In genomic region chr13:49893591-49893990, GRCh38 we compare ENCODE assay signal across 24 cellular contexts.
"Had no signal": no experiment of that assay in that cellular context is flagged by ENCODE, and none has a peak within 500 bp of the region (broad histone marks: within the 10 kb centered on the region; RNA-seq: fewer than 3 reads in every experiment).

No MANE protein-coding gene starts in this region.

- H3K9me3 ChIP-seq: lower lobe of right lung, pancreas, prostate gland, sigmoid colon, thoracic aorta, tibial artery, uterus had no signal

- H3K4me1 ChIP-seq: lower lobe of right lung, pancreas, prostate gland, sigmoid colon, spleen, suprapubic skin, tibial artery, uterus had no signal

- H3K27ac ChIP-seq: lower lobe of right lung, pancreas, prostate gland, sigmoid colon, spleen, suprapubic skin, thoracic aorta, tibial artery, uterus had no signal

- H3K27me3 ChIP-seq: pancreas, sigmoid colon, spleen, suprapubic skin, tibial artery, uterus had no signal

- ATAC-seq: left colon; left ventricle myocardium superior; lower lobe of right lung; naive thymus-derived CD8-positive, alpha-beta T cell; pancreas; right cardiac atrium; stimulated activated effector memory CD8-positive, alpha-beta T cell treated with anti-CD3 and anti-CD28 coated beads, Interleukin-12 subunit alpha, Interleukin-12 subunit beta, amount 100 ng/mL, for 72 hours had no signal

- DNase-seq: hippocampal formation; kidney; left colon; left ventricle myocardium superior; lower lobe of right lung; mammary epithelial cell; mesenchymal stem cell; naive thymus-derived CD8-positive, alpha-beta T cell; nucleus accumbens; pancreas; posterior cingulate gyrus; retina; right cardiac atrium; sigmoid colon; small intestine; spleen; stimulated activated CD4-positive, alpha-beta T cell treated with anti-CD3 and anti-CD28 coated beads, Interleukin-4, amount 100 ng/mL, for 24 hours; stimulated activated naive CD4-positive, alpha-beta T cell; tibial artery; uterus had no signal

- H3K36me3 ChIP-seq: lower lobe of right lung, pancreas, prostate gland, sigmoid colon, spleen, suprapubic skin, thoracic aorta, tibial artery, uterus had no signal

- H3K4me3 ChIP-seq: lower lobe of right lung, pancreas, prostate gland, sigmoid colon, spleen, suprapubic skin, thoracic aorta, tibial artery, uterus had no signal
